In the genomic region with DNA sequence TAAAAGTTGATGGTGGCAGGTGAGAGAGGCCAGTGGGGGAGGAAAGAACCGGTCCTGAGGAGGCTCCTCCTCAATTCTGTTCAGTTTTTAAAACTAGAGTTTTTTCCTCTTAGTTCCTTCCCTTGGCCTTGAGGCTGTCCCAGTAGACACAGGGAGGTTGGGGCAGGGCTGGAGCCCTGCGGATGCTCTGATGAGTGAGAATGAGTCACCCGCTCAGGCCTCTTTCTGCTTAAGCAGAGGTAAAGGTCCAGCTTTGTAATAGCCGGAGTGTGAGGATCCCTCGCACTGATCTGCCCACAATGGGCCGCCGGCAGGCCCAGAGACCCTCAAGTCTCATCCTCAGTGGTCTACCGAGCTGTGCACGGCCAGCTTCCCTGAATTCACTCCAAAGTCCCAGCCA, we compare ENCODE assay signal across 12 cellular contexts. TPM values are rescaled to one million over a fixed set of nuclear protein-coding genes. Genes with fewer than 3 reads are reported as not detected.
DNase-seq lines count a peak whose midpoint lies in the region; ATAC-seq lines count a peak whose summit lies in the region.
"Had no signal": no experiment of that assay in that cellular context is flagged by ENCODE, and none has a peak within 500 bp of the region (broad histone marks: within the 10 kb centered on the region; RNA-seq: fewer than 3 reads in every experiment).

No MANE protein-coding gene starts in this region.

- no peak for ATAC-seq in GM21825 (IDR thresholded peaks at IDR 0.05; ENCODE audit: unreplicated experiment)
- ATAC-seq: activated CD4-positive, alpha-beta T cell treated with anti-CD3 and anti-CD28 coated beads for 36 hours had no signal

- in situ Hi-C loops in Caki2 (cut with HindIII; ENCODE audit: low pct_unique_long_range_greater_than_20kb, low sequenced_read_pairs): no loop called here

- DNase-seq in Caki2 (ENCODE audit: low read depth) (peak; percentile 52), NCI-H226 (peak; percentile 69), dermis blood vessel endothelial cell (peak; percentile 79), non-pigmented ciliary epithelial cell (ENCODE audit: low read depth) (peak; percentile 46), GM19238 (ENCODE audit: insufficient read length, low spot score) (no peak), NCI-H446 treated with DMSO at 0.1 percent for 48 hours (lab: John Stamatoyannopoulos, UW) (no peak), NCI-H82 (lab: John Stamatoyannopoulos, UW) (no peak)
- DNase-seq: activated CD4-positive, alpha-beta T cell treated with anti-CD3 and anti-CD28 coated beads for 36 hours; activated naive CD4-positive, alpha-beta T cell; NCI-H2029 treated with DMSO at 0.1 percent for 48 hours; Right ventricle myocardium superior had no signal

RNA-seq across cellular contexts. Expression of gene IRF2BP2, which starts 49.6 kb away (rescaled TPM):
- total RNA-seq in Caki2 (2014; rRNA removed; shearing (Covaris generic); ENCODE audit: low replicate concordance): 40.0 and 43.2 TPM in 2 replicates
- total RNA-seq in dermis blood vessel endothelial cell: 104 and 115 TPM in 2 replicates

Comparison
In these comparisons a context has a peak if more than half of its experiments do, and no peak if none do; other contexts are left out.
1. DNase-seq: peak in Caki2 (single experiment), NCI-H226 (single experiment), dermis blood vessel endothelial cell (single experiment) and non-pigmented ciliary epithelial cell (single experiment); none in GM19238 (single experiment), NCI-H446 treated with DMSO at 0.1 percent for 48 hours (single experiment) and NCI-H82 (single experiment).